8 cellular contexts compared by ENCODE assay signal in the genomic region with DNA sequence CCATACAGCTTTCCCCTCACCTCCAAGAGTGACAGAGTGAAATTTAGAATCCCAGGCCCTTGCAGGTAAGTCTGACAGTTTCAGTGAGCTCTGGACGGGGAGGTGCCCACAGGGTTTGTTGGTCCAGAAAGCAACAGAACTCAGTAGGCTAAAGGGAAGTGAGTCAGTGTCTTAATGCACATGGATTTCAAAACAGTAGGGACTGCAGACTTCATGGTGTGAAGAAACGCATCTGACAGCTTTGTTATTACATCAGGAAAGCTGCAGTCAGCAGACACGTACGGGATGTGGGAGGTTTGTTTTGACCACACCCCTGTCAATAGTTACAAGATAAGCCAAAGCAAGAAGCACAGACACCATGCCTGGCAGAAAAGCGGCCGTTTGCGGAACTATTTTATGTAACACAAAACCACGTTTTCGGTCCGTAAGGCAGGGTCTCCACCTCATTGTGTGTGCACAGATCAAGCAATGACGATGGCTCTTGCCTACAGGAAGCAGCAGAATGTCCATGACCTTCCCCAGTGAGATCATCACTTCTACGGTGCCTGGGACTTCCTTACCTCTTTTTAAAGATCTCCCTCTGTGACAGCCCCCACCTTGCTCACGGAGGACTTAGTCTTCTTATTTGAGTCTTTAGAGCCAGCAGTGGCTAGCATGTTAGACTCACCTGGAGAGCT. TPM values are rescaled to one million over a fixed set of nuclear protein-coding genes. Genes with fewer than 3 reads are reported as not detected.
A peak's percentile ranks its signal among the peaks of the same experiment; 100 is the strongest.
DNase-seq lines count a peak whose midpoint lies in the region; ATAC-seq and TF ChIP-seq lines count a peak whose summit lies in the region.

No MANE protein-coding gene starts in this region.

- ATAC-seq in HG02981 (IDR thresholded peaks at IDR 0.05; ENCODE audit: unreplicated experiment) (peak; percentile 85), RWPE2 (ENCODE audit: low read depth) (peak; percentile 97), GM19328 (IDR thresholded peaks at IDR 0.05; ENCODE audit: unreplicated experiment) (no peak), HG03439 (IDR thresholded peaks at IDR 0.05; ENCODE audit: unreplicated experiment) (no peak)

- peaks cover 12% of the 10 kb centered on the region for H3K4me1 ChIP-seq in RWPE2 (ENCODE audit: insufficient read depth, poor library complexity, severe bottlenecking)
- peaks cover 17% of the 10 kb centered on the region for H3K4me1 ChIP-seq in left ventricle myocardium inferior

- TF ChIP-seq CTCF in RWPE2 (IDR thresholded peaks at IDR 0.05; ENCODE audit: poor library complexity, severe bottlenecking) (no peak), left ventricle myocardium inferior (IDR thresholded peaks at IDR 0.05; ENCODE audit: borderline replicate concordance) (no peak)

- H3K27ac ChIP-seq in RWPE2 (ENCODE audit: poor library complexity, severe bottlenecking) = peak overlapping the region; percentile 77
- peak overlapping the region; percentile 76 for H3K27ac ChIP-seq in left ventricle myocardium inferior (replicated peaks)

- peaks cover 5% of the 10 kb centered on the region for H3K27me3 Mint-ChIP-seq in activated naive CD4-positive, alpha-beta T cell treated with anti-CD3 and anti-CD28 coated beads, Interleukin-2, amount 10 ng/mL, durations not matched to agents 7 days and 5 days

- H3K9me3 Mint-ChIP-seq in activated naive CD4-positive, alpha-beta T cell treated with anti-CD3 and anti-CD28 coated beads, Interleukin-2, amount 10 ng/mL, durations not matched to agents 7 days and 5 days = peaks cover 24% of the 10 kb centered on the region

- DNase-seq in EL = peak; percentile 75
- DNase-seq in RWPE2 (ENCODE audit: low spot score) = peak; percentile 75
- peak; percentile 87 for DNase-seq in activated naive CD4-positive, alpha-beta T cell treated with anti-CD3 and anti-CD28 coated beads, Interleukin-2, amount 10 ng/mL, durations not matched to agents 7 days and 5 days
- DNase-seq in left ventricle myocardium inferior = peak; percentile 48
- DNase-seq in smooth muscle cell of the brain vasculature (ENCODE audit: low read depth, low spot score) = peak; percentile 68

- H3K27ac Mint-ChIP-seq in activated naive CD4-positive, alpha-beta T cell treated with anti-CD3 and anti-CD28 coated beads, Interleukin-2, amount 10 ng/mL, durations not matched to agents 7 days and 5 days = peak overlapping the region; percentile 100

- intact Hi-C loops in left ventricle myocardium inferior (cut with micrococcal nuclease) = no loop called here

- no peaks in the 10 kb centered on the region for H3K27me3 ChIP-seq in RWPE2 (ENCODE audit: insufficient read depth, poor library complexity, severe bottlenecking)
- no peaks in the 10 kb centered on the region for H3K27me3 ChIP-seq in left ventricle myocardium inferior (ENCODE audit: low read depth)

- H3K36me3 Mint-ChIP-seq in activated naive CD4-positive, alpha-beta T cell treated with anti-CD3 and anti-CD28 coated beads, Interleukin-2, amount 10 ng/mL, durations not matched to agents 7 days and 5 days = peaks cover 5% of the 10 kb centered on the region

- H3K36me3 ChIP-seq in RWPE2 (ENCODE audit: low read depth) (no peaks in the 10 kb centered on the region), left ventricle myocardium inferior (no peaks in the 10 kb centered on the region)

- no peak overlapping the region for H3K4me3 ChIP-seq in RWPE2 (ENCODE audit: severe bottlenecking)
- H3K4me3 ChIP-seq in left ventricle myocardium inferior = peak overlapping the region; percentile 29

- H3K4me1 Mint-ChIP-seq in activated naive CD4-positive, alpha-beta T cell treated with anti-CD3 and anti-CD28 coated beads, Interleukin-2, amount 10 ng/mL, durations not matched to agents 7 days and 5 days = peaks cover 26% of the 10 kb centered on the region

- H3K4me3 Mint-ChIP-seq in activated naive CD4-positive, alpha-beta T cell treated with anti-CD3 and anti-CD28 coated beads, Interleukin-2, amount 10 ng/mL, durations not matched to agents 7 days and 5 days = peak overlapping the region; percentile 49

- H3K9me3 ChIP-seq in RWPE2 (ENCODE audit: severe bottlenecking) (no peaks in the 10 kb centered on the region), left ventricle myocardium inferior (replicated peaks) (peaks cover 23% of the 10 kb centered on the region)

- CTCF ChIA-PET in activated naive CD4-positive, alpha-beta T cell treated with anti-CD3 and anti-CD28 coated beads, Interleukin-2, amount 10 ng/mL, durations not matched to agents 7 days and 5 days (lab: Charles Lee) = interaction anchor here (1.0 to 2.6 kb wide), 3 partner anchors 56 to 128 kb away, joined by 3 to 11 read pairs (median 8); no protein-coding TSS in a partner anchor

RNA-seq across cellular contexts. Expression of a gene that starts 58.1 kb away (rescaled TPM):
- 2,346 TPM for total RNA-seq in left ventricle myocardium inferior

Comparison
In these comparisons a context has a peak if more than half of its experiments do, and no peak if none do; other contexts are left out.
1. ATAC-seq: peak in HG02981 (single experiment) and RWPE2 (single experiment); none in GM19328 (single experiment) and HG03439 (single experiment).
2. Peak in every context shown above with its lines, with median percentiles within 50 percentile points of each other: DNase-seq.